Comparison of ENCODE assay signal across 8 cellular contexts in genomic region chr1:78003070-78003751, GRCh38. TPM values are rescaled to one million over a fixed set of nuclear protein-coding genes. Genes with fewer than 3 reads are reported as not detected.
DNase-seq lines count a peak whose midpoint lies in the region; ATAC-seq and TF ChIP-seq lines count a peak whose summit lies in the region.

No MANE protein-coding gene starts in this region.

- no peak overlapping the region for H3K4me3 Mint-ChIP-seq in activated naive CD4-positive, alpha-beta T cell treated with anti-CD3 and anti-CD28 coated beads for 36 hours
- H3K4me3 Mint-ChIP-seq in activated CD8-positive, alpha-beta T cell treated with anti-CD3 and anti-CD28 coated beads, Interleukin-2, amount 10 ng/mL, durations not matched to agents 7 days and 5 days = peak overlapping the region; percentile 38

- peaks cover 36% of the 10 kb centered on the region for H3K4me1 Mint-ChIP-seq in activated naive CD4-positive, alpha-beta T cell treated with anti-CD3 and anti-CD28 coated beads for 36 hours (ENCODE audit: low read depth)
- H3K4me1 Mint-ChIP-seq in activated CD8-positive, alpha-beta T cell treated with anti-CD3 and anti-CD28 coated beads, Interleukin-2, amount 10 ng/mL, durations not matched to agents 7 days and 5 days (ENCODE audit: low read depth) = peaks cover 29% of the 10 kb centered on the region

- no peak overlapping the region for H3K18ac ChIP-seq in mesendoderm (ENCODE audit: low read length)

- H3K4me3 ChIP-seq in tibial artery = peak overlapping the region; percentile 1 to 78
- H3K4me3 ChIP-seq in mesendoderm (ENCODE audit: low read length) = no peak overlapping the region

- peaks cover 3% of the 10 kb centered on the region for H3K27me3 Mint-ChIP-seq in activated naive CD4-positive, alpha-beta T cell treated with anti-CD3 and anti-CD28 coated beads for 36 hours (ENCODE audit: low read depth)
- no peaks in the 10 kb centered on the region for H3K27me3 Mint-ChIP-seq in activated CD8-positive, alpha-beta T cell treated with anti-CD3 and anti-CD28 coated beads, Interleukin-2, amount 10 ng/mL, durations not matched to agents 7 days and 5 days (ENCODE audit: low read depth)

- no peaks in the 10 kb centered on the region for H3K79me1 ChIP-seq in mesendoderm (ENCODE audit: low read length)

- no peak for DNase-seq in activated naive CD4-positive, alpha-beta T cell treated with anti-CD3 and anti-CD28 coated beads for 36 hours
- DNase-seq in activated naive CD4-positive, alpha-beta T cell (lab: John Stamatoyannopoulos, UW) = no peak
- no peak for DNase-seq in activated CD8-positive, alpha-beta T cell treated with anti-CD3 and anti-CD28 coated beads, Interleukin-2, amount 10 ng/mL, durations not matched to agents 7 days and 5 days
- DNase-seq in inferior parietal cortex (ENCODE audit: extremely low spot score) = peak; percentile 67
- DNase-seq in tibial artery = no peak
- DNase-seq in mesendoderm = no peak

- H2AK5ac ChIP-seq in mesendoderm (ENCODE audit: low read length) = no peak overlapping the region

- H3K4ac ChIP-seq in mesendoderm (ENCODE audit: low read depth, low read length) = no peak overlapping the region

- no peak overlapping the region for H3K4me2 ChIP-seq in mesendoderm (ENCODE audit: low read length)

- H3K79me2 ChIP-seq in mesendoderm (ENCODE audit: control insufficient read depth, insufficient read depth, low read length) = no peaks in the 10 kb centered on the region

- TF ChIP-seq CTCF in tibial artery (IDR thresholded peaks at IDR 0.05) = no peak

- intact Hi-C loops in activated naive CD4-positive, alpha-beta T cell treated with anti-CD3 and anti-CD28 coated beads for 36 hours (cut with micrococcal nuclease) = no loop called here
- intact Hi-C loops in tibial artery (cut with DNase I; ENCODE audit: low total_unique reads) = no loop called here

- no peak overlapping the region for H3K9ac ChIP-seq in mesendoderm (ENCODE audit: low read length)

- H3K4me1 ChIP-seq in tibial artery (peaks cover 0 to 10% (median 2%) of the 10 kb centered on the region in 4 donors), mesendoderm (ENCODE audit: control insufficient read depth, low read depth, low read length) (no peaks in the 10 kb centered on the region)

- CTCF ChIA-PET in activated naive CD4-positive, alpha-beta T cell treated with anti-CD3 and anti-CD28 coated beads for 36 hours (lab: Charles Lee) = interaction anchor here (0.6 to 1.4 kb wide), 2 partner anchors 23 to 110 kb away, joined by 3 to 5 read pairs; no protein-coding TSS in a partner anchor
- CTCF ChIA-PET in activated CD8-positive, alpha-beta T cell treated with anti-CD3 and anti-CD28 coated beads, Interleukin-2, amount 10 ng/mL, durations not matched to agents 7 days and 5 days (lab: Charles Lee) = interaction anchor here (0.8 to 5.8 kb wide), 5 partner anchors 8 to 111 kb away, joined by 3 to 60 read pairs (median 7); partner anchors contain the start of gene FUBP1

- H3K27ac ChIP-seq in tibial artery = peak overlapping the region; percentile 89 to 90
- no peak overlapping the region for H3K27ac ChIP-seq in mesendoderm (ENCODE audit: low read depth, low read length)

- POLR2A ChIA-PET in activated CD8-positive, alpha-beta T cell treated with anti-CD3 and anti-CD28 coated beads, Interleukin-2, amount 10 ng/mL, durations not matched to agents 7 days and 5 days (lab: Charles Lee) = interaction anchor here (0.7 to 7.4 kb wide), 10 partner anchors 9 to 646 kb away, joined by 3 to 317 read pairs (median 8); partner anchors contain the start of genes FUBP1 and USP33

- H3K27me3 ChIP-seq in tibial artery = no peaks in the 10 kb centered on the region
- no peaks in the 10 kb centered on the region for H3K27me3 ChIP-seq in mesendoderm (ENCODE audit: insufficient read depth, low read length, poor library complexity)

- no CpG with 5 or more reads among the region's 3 CpGs for WGBS in mesendoderm (ENCODE audit: extremely low coverage, insufficient coverage, low lambda C conversion rate)

- no peak overlapping the region for H2BK15ac ChIP-seq in mesendoderm (replicated peaks; ENCODE audit: low read depth)

- no peak for ATAC-seq in activated CD8-positive, alpha-beta T cell treated with anti-CD3 and anti-CD28 coated beads, Interleukin-2, amount 10 ng/mL, durations not matched to agents 7 days and 5 days
- ATAC-seq in HG02678 (IDR thresholded peaks at IDR 0.05; ENCODE audit: unreplicated experiment) (no peak), GM18861 (IDR thresholded peaks at IDR 0.05; ENCODE audit: unreplicated experiment) (no peak)

- no peaks in the 10 kb centered on the region for H3K9me3 Mint-ChIP-seq in activated naive CD4-positive, alpha-beta T cell treated with anti-CD3 and anti-CD28 coated beads for 36 hours
- no peaks in the 10 kb centered on the region for H3K9me3 Mint-ChIP-seq in activated CD8-positive, alpha-beta T cell treated with anti-CD3 and anti-CD28 coated beads, Interleukin-2, amount 10 ng/mL, durations not matched to agents 7 days and 5 days (ENCODE audit: insufficient read depth)

- no peak overlapping the region for H4K8ac ChIP-seq in mesendoderm (ENCODE audit: low read depth, low read length)

- no peak overlapping the region for H3K23ac ChIP-seq in mesendoderm (ENCODE audit: low read length)

- H3K9me3 ChIP-seq in tibial artery = no peaks in the 10 kb centered on the region

- H3K36me3 ChIP-seq in tibial artery (no peaks in the 10 kb centered on the region), mesendoderm (ENCODE audit: control insufficient read depth, insufficient read depth, low read length) (no peaks in the 10 kb centered on the region)

- no peak overlapping the region for H2BK120ac ChIP-seq in mesendoderm (ENCODE audit: low read depth, low read length)

- peaks cover 4% of the 10 kb centered on the region for H3K36me3 Mint-ChIP-seq in activated naive CD4-positive, alpha-beta T cell treated with anti-CD3 and anti-CD28 coated beads for 36 hours (ENCODE audit: low read depth)
- H3K36me3 Mint-ChIP-seq in activated CD8-positive, alpha-beta T cell treated with anti-CD3 and anti-CD28 coated beads, Interleukin-2, amount 10 ng/mL, durations not matched to agents 7 days and 5 days (ENCODE audit: low read depth) = peaks cover 2% of the 10 kb centered on the region

- no peak overlapping the region for H2BK5ac ChIP-seq in mesendoderm (ENCODE audit: low read length)

- H3K56ac ChIP-seq in mesendoderm (ENCODE audit: low read length) = no peak overlapping the region

- no peak overlapping the region for H4K5ac ChIP-seq in mesendoderm (ENCODE audit: low read length)

- peak overlapping the region; percentile 58 for H3K27ac Mint-ChIP-seq in activated naive CD4-positive, alpha-beta T cell treated with anti-CD3 and anti-CD28 coated beads for 36 hours
- H3K27ac Mint-ChIP-seq in activated CD8-positive, alpha-beta T cell treated with anti-CD3 and anti-CD28 coated beads, Interleukin-2, amount 10 ng/mL, durations not matched to agents 7 days and 5 days = no peak overlapping the region

RNA-seq across cellular contexts. Expression of gene DNAJB4, which starts 1.5 kb away (rescaled TPM):
- 10 to 100 TPM in 1 of 2 experiments, 1 to 10 TPM in 1; 9.7 to 10.4 TPM for total RNA-seq in activated naive CD4-positive, alpha-beta T cell treated with anti-CD3 and anti-CD28 coated beads for 36 hours
- 10 to 100 TPM in 1 of 2 experiments, 1 to 10 TPM in 1; 9.4 to 10.5 TPM for total RNA-seq in activated CD8-positive, alpha-beta T cell treated with anti-CD3 and anti-CD28 coated beads, Interleukin-2, amount 10 ng/mL, durations not matched to agents 7 days and 5 days
- polyA plus RNA-seq in mesendoderm (2013, experiment 1 of 2) = 10.3 TPM
- 10.8 TPM for polyA plus RNA-seq in mesendoderm (2013, experiment 2 of 2)

RNA-seq across cellular contexts. Expression of gene FUBP1, which starts 24.3 kb away (rescaled TPM):
- total RNA-seq in activated naive CD4-positive, alpha-beta T cell treated with anti-CD3 and anti-CD28 coated beads for 36 hours = 100 to 1,000 TPM; 243 to 244 TPM
- total RNA-seq in activated CD8-positive, alpha-beta T cell treated with anti-CD3 and anti-CD28 coated beads, Interleukin-2, amount 10 ng/mL, durations not matched to agents 7 days and 5 days = 100 to 1,000 TPM; 195 to 197 TPM
- 264 TPM for polyA plus RNA-seq in mesendoderm (2013, experiment 1 of 2)
- 264 TPM for polyA plus RNA-seq in mesendoderm (2013, experiment 2 of 2)

RNA-seq across cellular contexts. Expression of gene GIPC2, which starts 42.6 kb away (rescaled TPM):
- under 1 TPM; 0.10 to 0.31 TPM for total RNA-seq in activated naive CD4-positive, alpha-beta T cell treated with anti-CD3 and anti-CD28 coated beads for 36 hours
- under 1 TPM; 0.34 to 0.37 TPM for total RNA-seq in activated CD8-positive, alpha-beta T cell treated with anti-CD3 and anti-CD28 coated beads, Interleukin-2, amount 10 ng/mL, durations not matched to agents 7 days and 5 days
- 0.18 TPM for polyA plus RNA-seq in mesendoderm (2013, experiment 1 of 2)
- 0.17 TPM for polyA plus RNA-seq in mesendoderm (2013, experiment 2 of 2)
